Comparison of ENCODE assay signal across 29 cellular contexts in the genomic region with DNA sequence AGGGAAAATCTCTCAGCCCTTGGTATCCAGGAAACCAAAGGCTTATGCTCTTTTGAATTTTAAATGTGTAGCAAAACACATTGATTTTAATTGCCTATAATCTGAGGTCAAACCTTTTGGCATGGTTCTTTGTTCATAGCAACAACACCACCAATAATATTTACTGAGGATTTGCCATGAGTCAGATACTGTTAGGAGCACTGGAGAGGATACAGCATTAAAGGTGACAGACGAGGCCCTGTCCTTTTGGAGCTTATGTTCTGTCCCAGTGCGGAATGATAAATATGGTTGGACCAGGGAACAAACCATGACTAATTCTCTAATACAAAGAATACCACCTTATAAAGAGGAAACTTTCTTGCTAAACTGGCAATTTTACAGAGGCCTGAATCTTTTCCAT.
"Had no signal": no experiment of that assay in that cellular context is flagged by ENCODE, and none has a peak within 500 bp of the region (broad histone marks: within the 10 kb centered on the region; RNA-seq: fewer than 3 reads in every experiment).

No MANE protein-coding gene starts in this region.

- H3K4me1 ChIP-seq: foreskin keratinocyte, uterus had no signal

- DNase-seq: activated CD4-positive, alpha-beta memory T cell treated with anti-CD3 and anti-CD28 coated beads, Interleukin-2, amount 10 ng/mL, durations not matched to agents 7 days and 5 days; activated CD4-positive, alpha-beta T cell treated with anti-CD3 and anti-CD28 coated beads, Interleukin-2, amount 10 ng/mL, durations not matched to agents 7 days and 5 days; activated CD4-positive, CD25-positive, alpha-beta regulatory T cell treated with anti-CD3 and anti-CD28 coated beads, Interleukin-2, amount 50 U/mL, for 72 hours; activated CD8-positive, alpha-beta memory T cell treated with anti-CD3 and anti-CD28 coated beads, Interleukin-2, amount 50 U/mL, for 48 hours; activated gamma-delta T cell; activated naive CD4-positive, alpha-beta T cell treated with anti-CD3 and anti-CD28 coated beads, Interleukin-2, amount 10 ng/mL, durations not matched to agents 7 days and 5 days; activated naive CD8-positive, alpha-beta T cell treated with anti-CD3 and anti-CD28 coated beads, Interleukin-2, amount 10 ng/mL, durations not matched to agents 7 days and 5 days; activated T-cell treated with anti-CD3 and anti-CD28 coated beads, Interleukin-2, amount 50 U/mL, for 24 hours; amniotic stem cell; brain microvascular endothelial cell; central memory CD4-positive, alpha-beta T cell; effector CD4-positive, alpha-beta T cell; foreskin keratinocyte; heart right ventricle; kidney glomerular epithelial cell; ovary; stimulated activated CD4-positive, alpha-beta T cell treated with anti-CD3 and anti-CD28 coated beads, Interleukin-1b, Interleukin-23, amount 100 ng/mL, for 48 hours; stimulated activated CD4-positive, alpha-beta T cell treated with anti-CD3 and anti-CD28 coated beads, Interleukin-4, amount 100 ng/mL, for 4 hours; stimulated activated CD8-positive, alpha-beta memory T cell treated with anti-CD3 and anti-CD28 coated beads, Interleukin-4, amount 100 ng/mL, for 48 hours; stimulated activated naive CD8-positive, alpha-beta T cell treated with anti-CD3 and anti-CD28 coated beads, Interleukin-15, amount 100 ng/mL, for 72 hours; substantia nigra; T-helper 17 cell; T1000; uterus had no signal

- H3K4me3 ChIP-seq: esophagus muscularis mucosa, heart right ventricle, lung, ovary, smooth muscle cell, uterus had no signal

- H3K9me3 ChIP-seq: esophagus muscularis mucosa, heart right ventricle, ovary, uterus had no signal

- H3K27me3 ChIP-seq: brain microvascular endothelial cell, esophagus muscularis mucosa, foreskin keratinocyte, heart right ventricle, ovary, uterus had no signal

- ATAC-seq: foreskin keratinocyte; left lobe of liver; stimulated activated memory B cell treated with anti-CD40 and anti-IgM and Interleukin-4, amounts not matched to agents 10 μg/mL and 1 μg/mL and 100 μg/mL, for 72 hours; stimulated activated naive CD8-positive, alpha-beta T cell treated with anti-CD3 and anti-CD28 coated beads, Interleukin-15, amount 100 ng/mL, for 72 hours; T-helper 17 cell had no signal

- H3K27ac ChIP-seq: brain microvascular endothelial cell, esophagus muscularis mucosa, foreskin keratinocyte, heart right ventricle, ovary, uterus had no signal

- H3K36me3 ChIP-seq: brain microvascular endothelial cell, esophagus muscularis mucosa, heart right ventricle, ovary, uterus had no signal
